Comparison of ENCODE assay signal across 1 cellular context in the genomic region with DNA sequence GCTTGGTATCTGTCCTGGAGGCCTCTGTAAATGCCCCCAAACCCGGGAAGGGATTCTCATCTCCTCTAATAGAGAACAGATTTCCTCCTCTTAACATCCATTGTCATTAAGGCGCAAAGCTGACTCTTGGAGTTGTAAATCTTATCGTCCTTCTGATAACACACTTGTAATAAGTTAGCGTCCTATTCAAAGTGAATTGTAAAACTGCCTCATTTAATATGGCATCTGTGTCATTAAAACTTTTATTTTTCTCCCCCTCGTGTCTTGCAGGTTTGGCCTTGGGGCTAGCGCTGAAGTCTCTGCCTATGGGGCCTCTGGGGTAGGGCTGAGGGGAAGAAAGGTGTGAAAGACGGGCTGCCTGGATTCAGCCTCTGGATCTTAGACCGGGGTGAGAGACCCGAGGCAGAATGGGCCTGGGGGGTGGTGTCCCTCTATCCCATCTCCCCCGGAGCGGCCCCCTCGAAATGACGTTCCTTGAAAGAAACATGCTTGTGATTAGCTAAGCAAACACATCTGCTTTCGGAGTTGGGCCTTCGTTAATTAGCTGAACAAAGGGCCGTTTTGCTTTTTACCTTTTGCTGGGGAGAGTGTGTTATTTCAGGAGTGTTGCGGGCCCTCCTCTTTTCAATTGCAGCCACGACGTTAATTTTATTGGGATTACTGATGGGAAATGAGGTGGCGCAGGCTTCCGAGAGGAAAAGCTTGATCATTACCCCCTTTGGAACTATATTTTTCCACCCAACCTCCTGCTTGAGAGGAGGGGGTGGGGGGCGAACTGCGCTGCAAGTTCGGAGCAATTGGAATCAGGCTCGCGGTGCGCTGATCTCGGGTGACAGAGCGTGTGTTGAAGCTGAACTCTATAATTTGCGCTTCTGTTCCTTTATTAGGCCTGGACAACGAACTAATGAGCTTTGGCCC.
TF ChIP-seq lines count a peak whose summit lies in the region.

No MANE protein-coding gene starts in this region.

TF ChIP-seq in H1, 55 proteins besides CTCF, POLR2A, EP300 and RAD21 (continued from another document):
- TF ChIP-seq ASH2L (IDR thresholded peaks at IDR 0.05; ENCODE audit: low read length): no peak
- TF ChIP-seq TEAD4 (IDR thresholded peaks at IDR 0.05; ENCODE audit: low read depth, low read length): no peak
- TF ChIP-seq, protein P1, sequence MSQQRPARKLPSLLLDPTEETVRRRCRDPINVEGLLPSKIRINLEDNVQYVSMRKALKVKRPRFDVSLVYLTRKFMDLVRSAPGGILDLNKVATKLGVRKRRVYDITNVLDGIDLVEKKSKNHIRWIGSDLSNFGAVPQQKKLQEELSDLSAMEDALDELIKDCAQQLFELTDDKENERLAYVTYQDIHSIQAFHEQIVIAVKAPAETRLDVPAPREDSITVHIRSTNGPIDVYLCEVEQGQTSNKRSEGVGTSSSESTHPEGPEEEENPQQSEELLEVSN (IDR thresholded peaks at IDR 0.05): no peak
- TF ChIP-seq RNF2 (IDR thresholded peaks at IDR 0.05; ENCODE audit: borderline replicate concordance, low read depth, low read length, missing control alignments, poor library complexity, severe bottlenecking): peak; percentile 96
- TF ChIP-seq TAF7 (optimal IDR thresholded peaks at IDR 0.05; ENCODE audit: borderline replicate concordance, low read depth, low read length): no peak
- TF ChIP-seq, protein P2, sequence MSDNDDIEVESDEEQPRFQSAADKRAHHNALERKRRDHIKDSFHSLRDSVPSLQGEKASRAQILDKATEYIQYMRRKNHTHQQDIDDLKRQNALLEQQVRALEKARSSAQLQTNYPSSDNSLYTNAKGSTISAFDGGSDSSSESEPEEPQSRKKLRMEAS (IDR thresholded peaks at IDR 0.05): 0 out of 2 replicates have a peak, but pooled peaks have one; percentile 30
- no peak for TF ChIP-seq NANOG (IDR thresholded peaks at IDR 0.05; ENCODE audit: insufficient read depth, low read depth, low read length, poor library complexity, severe bottlenecking)
